ENCODE assay signal across 26 cellular contexts in the genomic region with DNA sequence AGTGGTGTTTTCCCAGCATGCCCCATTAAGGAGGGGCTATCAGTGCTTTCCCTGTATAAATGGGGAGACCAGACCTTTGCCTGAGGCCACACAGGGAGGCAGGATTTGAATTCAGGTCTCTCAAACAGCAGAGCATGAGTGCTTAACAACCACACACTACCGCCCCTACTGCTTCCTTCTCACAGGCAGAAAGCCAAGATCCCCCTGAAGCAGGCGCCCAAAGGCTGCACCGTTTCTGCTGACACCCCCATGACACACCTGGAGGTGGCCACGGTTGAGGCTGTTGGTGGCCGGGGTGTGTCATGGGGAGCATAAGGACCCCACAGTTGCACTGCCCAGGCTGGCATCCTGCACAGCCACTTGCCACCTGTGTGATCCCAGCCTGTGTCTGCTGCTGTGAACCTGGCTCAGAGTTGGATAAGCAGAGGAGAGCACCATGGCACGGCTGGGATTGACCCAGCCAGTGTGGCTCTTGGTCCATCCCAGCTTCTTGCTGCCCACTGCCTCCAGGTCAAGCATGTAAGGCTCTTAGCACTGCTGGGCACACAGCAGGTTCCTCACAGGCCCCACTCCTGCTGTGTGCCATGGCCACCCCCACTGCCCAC. TPM values are rescaled to one million over a fixed set of nuclear protein-coding genes. Genes with fewer than 3 reads are reported as not detected.
"Had no signal": no experiment of that assay in that cellular context is flagged by ENCODE, and none has a peak within 500 bp of the region (broad histone marks: within the 10 kb centered on the region; RNA-seq: fewer than 3 reads in every experiment).

No MANE protein-coding gene starts in this region.

- H3K4me3 ChIP-seq: lower lobe of right lung, ovary, prostate gland, right atrium auricular region, thoracic aorta, upper lobe of right lung had no signal

- H3K27me3 ChIP-seq: ovary, right atrium auricular region, upper lobe of right lung had no signal

- H3K27ac ChIP-seq: lower lobe of right lung, ovary, prostate gland, right atrium auricular region, thoracic aorta, upper lobe of right lung, VCaP had no signal

- H3K9ac ChIP-seq: SK-N-SH had no signal

- H3K9me3 ChIP-seq: ovary, prostate gland, SK-N-SH, thoracic aorta, upper lobe of right lung had no signal

- DNase-seq: activated CD4-positive, alpha-beta memory T cell treated with anti-CD3 and anti-CD28 coated beads, Interleukin-2, amount 10 ng/mL, durations not matched to agents 7 days and 5 days; activated CD4-positive, alpha-beta T cell treated with anti-CD3 and anti-CD28 coated beads, Interleukin-2, amount 10 ng/mL, durations not matched to agents 24 days and 14 days; activated CD8-positive, alpha-beta memory T cell treated with anti-CD3 and anti-CD28 coated beads, Interleukin-2, amount 10 ng/mL, durations not matched to agents 7 days and 5 days; activated effector memory CD4-positive, alpha-beta T cell treated with anti-CD3 and anti-CD28 coated beads, Interleukin-2, amount 50 U/mL, for 16 hours; activated naive CD4-positive, alpha-beta T cell treated with anti-CD3 and anti-CD28 coated beads, Interleukin-2, amount 10 ng/mL, durations not matched to agents 7 days and 5 days; activated naive CD8-positive, alpha-beta T cell treated with anti-CD3 and anti-CD28 coated beads, Interleukin-2, amount 50 U/mL, for 24 hours; activated T-cell treated with anti-CD3 and anti-CD28 coated beads for 4 hours; anterior cingulate cortex; dermis blood vessel endothelial cell; effector memory CD8-positive, alpha-beta T cell; foreskin melanocyte; glutamatergic neuron; hippocampal formation; natural killer cell; ovary; SK-N-SH; upper lobe of right lung had no signal

- ATAC-seq: activated CD4-positive, CD25-positive, alpha-beta regulatory T cell treated with anti-CD3 and anti-CD28 coated beads, Interleukin-2, amount 50 U/mL, for 24 hours; activated CD8-positive, alpha-beta memory T cell treated with anti-CD3 and anti-CD28 coated beads, Interleukin-2, amount 10 ng/mL, durations not matched to agents 7 days and 5 days; activated naive CD8-positive, alpha-beta T cell treated with anti-CD3 and anti-CD28 coated beads, Interleukin-2, amount 50 U/mL, for 24 hours; effector memory CD8-positive, alpha-beta T cell; esophagus mucosa; lower lobe of right lung; natural killer cell; upper lobe of right lung had no signal

- H3K4me1 ChIP-seq: lower lobe of right lung, prostate gland, right atrium auricular region, upper lobe of right lung had no signal

- H3K36me3 ChIP-seq: lower lobe of right lung, ovary, prostate gland, right atrium auricular region, thoracic aorta, upper lobe of right lung had no signal

- H3K4me2 ChIP-seq: SK-N-SH had no signal

RNA-seq across cellular contexts. Expression of a gene that starts 28.3 kb away (rescaled TPM):
- total RNA-seq: activated CD4-positive, alpha-beta memory T cell treated with anti-CD3 and anti-CD28 coated beads, Interleukin-2, amount 10 ng/mL, durations not matched to agents 7 days and 5 days; activated CD4-positive, alpha-beta T cell treated with anti-CD3 and anti-CD28 coated beads, Interleukin-2, amount 10 ng/mL, durations not matched to agents 24 days and 14 days; activated CD8-positive, alpha-beta memory T cell treated with anti-CD3 and anti-CD28 coated beads, Interleukin-2, amount 10 ng/mL, durations not matched to agents 7 days and 5 days; dermis blood vessel endothelial cell; endothelial cell of umbilical vein; lower lobe of right lung; natural killer cell; T-helper 2 cell treated with Interferon-gamma antibody and Interleukin-4, amounts not matched to agents 100 ng/mL and 5 ng/mL, for 36 hours had no signal
- polyA plus RNA-seq: endothelial cell of umbilical vein, SK-N-SH had no signal

RNA-seq across cellular contexts. Expression of a gene that starts 31.0 kb away (rescaled TPM):
- total RNA-seq: dermis blood vessel endothelial cell, endothelial cell of umbilical vein, right atrium auricular region had no signal
- polyA plus RNA-seq: endothelial cell of umbilical vein, SK-N-SH had no signal
